16 cellular contexts compared by ENCODE assay signal in the genomic region with DNA sequence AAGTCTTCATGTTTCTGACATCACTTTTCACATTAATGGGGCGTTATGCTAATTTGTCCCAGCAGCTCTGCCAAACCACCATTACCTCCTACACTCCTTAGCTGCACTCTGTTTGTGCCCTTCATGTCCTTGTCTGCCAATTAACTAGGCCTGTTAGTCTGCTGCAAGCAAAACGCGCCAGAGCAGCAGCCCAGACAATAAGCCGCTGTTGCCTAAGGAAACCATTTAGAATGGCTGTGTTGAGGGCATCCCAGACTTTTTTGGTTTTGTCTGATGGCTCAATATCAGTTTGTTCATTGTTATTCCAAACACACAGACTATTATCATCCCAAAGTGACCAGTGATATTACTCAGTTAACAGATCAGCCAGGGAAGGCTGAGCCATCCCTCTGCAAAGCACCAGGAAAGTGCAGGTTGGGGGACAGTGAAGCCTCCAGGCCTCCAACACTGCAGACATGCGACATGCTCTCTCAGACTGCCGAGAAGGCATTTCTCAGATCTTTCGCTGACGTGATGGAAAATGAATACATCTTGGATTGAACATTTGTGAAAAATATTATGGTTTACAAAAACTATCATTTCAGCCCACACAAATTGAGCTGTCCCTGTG.
DNase-seq lines count a peak whose midpoint lies in the region; ATAC-seq lines count a peak whose summit lies in the region.
"Had no signal": no experiment of that assay in that cellular context is flagged by ENCODE, and none has a peak within 500 bp of the region (broad histone marks: within the 10 kb centered on the region; RNA-seq: fewer than 3 reads in every experiment).

No MANE protein-coding gene starts in this region.

- ATAC-seq in sciatic nerve (peak; percentile 55), GM18502 (IDR thresholded peaks at IDR 0.05; ENCODE audit: poor library complexity, unreplicated experiment) (no peak), HG03521 (IDR thresholded peaks at IDR 0.05; ENCODE audit: unreplicated experiment) (no peak), HG03135 (IDR thresholded peaks at IDR 0.05; ENCODE audit: unreplicated experiment) (no peak)
- ATAC-seq: heart left ventricle; stimulated activated naive B cell treated with anti-CD40 and anti-IgM and Interleukin-4, amounts not matched to agents 10 μg/mL and 1 μg/mL and 100 μg/mL, for 72 hours had no signal

- intact Hi-C loops in head of caudate nucleus (cut with DNase I): no loop called here
- intact Hi-C loops in sciatic nerve (cut with DNase I): loop anchor here (5.0 kb wide), 1 partner anchor 452 kb away; no protein-coding TSS in a partner anchor

- peak; percentile 25 for DNase-seq in NCI-H2171 treated with DMSO at 0.1 percent for 48 hours (lab: John Stamatoyannopoulos, UW)
- DNase-seq in NCI-H2171 (lab: John Stamatoyannopoulos, UW): no peak
- DNase-seq in NCI-H82 (lab: John Stamatoyannopoulos, UW): peak; percentile 36
- peak in 39 of 42 donors; percentile 7 to 80 (median 49) for DNase-seq in head of caudate nucleus
- DNase-seq in sciatic nerve (ENCODE audit: low spot score): no peak
- DNase-seq: activated CD4-positive, CD25-positive, alpha-beta regulatory T cell; activated effector memory CD4-positive, alpha-beta T cell treated with Interleukin-2 at 50 U/mL for 16 hours; GF-D8; heart left ventricle; ovary; spleen; stimulated activated naive B cell treated with anti-CD40 and anti-IgM and Interleukin-4, amounts not matched to agents 10 μg/mL and 1 μg/mL and 100 μg/mL, for 72 hours; T-helper 2 cell had no signal

Comparison
In these comparisons a context has a peak if more than half of its experiments do, and no peak if none do; other contexts are left out.
1. DNase-seq: peak in NCI-H2171 treated with DMSO at 0.1 percent for 48 hours (single experiment), NCI-H82 (single experiment) and head of caudate nucleus (39 of 42); none in NCI-H2171 (single experiment) and sciatic nerve (single experiment).